Comparison of ENCODE assay signal across 8 cellular contexts in genomic region chr3:150411106-150411460, GRCh38. TPM values are rescaled to one million over a fixed set of nuclear protein-coding genes. Genes with fewer than 3 reads are reported as not detected.
DNase-seq lines count a peak whose midpoint lies in the region; ATAC-seq, FAIRE-seq and TF ChIP-seq lines count a peak whose summit lies in the region.

No MANE protein-coding gene starts in this region.

- POLR2A ChIA-PET in PC-3 (lab: Charles Lee; ENCODE audit: unreplicated experiment) = interaction anchor here (0.7 kb wide), 1 partner anchor 169 kb away, joined by 4 read pairs; no protein-coding TSS in a partner anchor

- no peak for TF ChIP-seq POLR2A in prostate gland (IDR thresholded peaks at IDR 0.05)
- TF ChIP-seq POLR2A in GM12891 (IDR thresholded peaks at IDR 0.05; ENCODE audit: low read depth, low read length) = no peak

- H3K9ac ChIP-seq in PC-3 (ENCODE audit: low read length) = peak overlapping the region; percentile 92

- H3K27me3 ChIP-seq in PC-3 (ENCODE audit: low read length) = no peaks in the 10 kb centered on the region
- H3K27me3 ChIP-seq in esophagus (ENCODE audit: control insufficient read depth in 1 of 2, insufficient read depth in 2 of 2, low read length in 2 of 2) = no peaks in the 10 kb centered on the region
- H3K27me3 ChIP-seq in prostate gland (replicated peaks; ENCODE audit: insufficient read depth) = no peaks in the 10 kb centered on the region

- peak overlapping the region; percentile 79 for H3K4me3 ChIP-seq in GM12864 (ENCODE audit: low read depth, low read length)
- peak overlapping the region; percentile 87 for H3K4me3 ChIP-seq in PC-3 (ENCODE audit: low read length)
- peak overlapping the region; percentile 83 to 100 for H3K4me3 ChIP-seq in esophagus (ENCODE audit: low read depth in 1 of 2, low read length in 2 of 2)
- H3K4me3 ChIP-seq in prostate gland = peak overlapping the region; percentile 58 to 74

- H3K36me3 ChIP-seq in PC-3 (ENCODE audit: low read depth, low read length) (peaks cover 26% of the 10 kb centered on the region), esophagus (ENCODE audit: control insufficient read depth in 2 of 2, insufficient read depth in 2 of 2, low read length in 1 of 2) (peaks cover 0 to 6% of the 10 kb centered on the region in 2 donors), prostate gland (no peaks in the 10 kb centered on the region)

- FAIRE-seq in GM12891 (lab: Jason Lieb, UNC) = no peak

- peaks cover 67% of the 10 kb centered on the region for H4K20me1 ChIP-seq in PC-3 (ENCODE audit: low read length)

- CTCF ChIA-PET in PC-3 (lab: Charles Lee) = interaction anchor here (0.8 to 1.4 kb wide), 2 partner anchors 83 to 85 kb away, joined by 3 to 4 read pairs; no protein-coding TSS in a partner anchor

- H3K79me2 ChIP-seq in PC-3 (ENCODE audit: low read length) = peaks cover 84% of the 10 kb centered on the region

- H3F3A ChIP-seq in PC-3 (ENCODE audit: low read length, unreplicated experiment) = no peaks in the 10 kb centered on the region

- TF ChIP-seq CTCF in GM12864 (IDR thresholded peaks at IDR 0.05; ENCODE audit: low read depth, low read length, missing control alignments) (no peak), PC-3 (conservative IDR thresholded peaks at IDR 0.05; ENCODE audit: low read depth, low read length) (no peak), prostate gland (IDR thresholded peaks at IDR 0.05) (no peak)

- peaks cover 3% of the 10 kb centered on the region; the same call in 1 of the 2 replicates for H3K9me2 ChIP-seq in PC-3 (replicated peaks; ENCODE audit: low read length)

- DNase-seq in GM12864 (ENCODE audit: low read depth) = no peak
- DNase-seq in PC-3 = no peak
- no peak for DNase-seq in prostate gland (ENCODE audit: low spot score)
- no peak for DNase-seq in GM12891 (ENCODE audit: insufficient read length, low spot score)
- DNase-seq in dedifferentiated amniotic fluid mesenchymal stem cell (ENCODE audit: extremely low spot score) = no peak

- intact Hi-C loops in PC-3 (cut with micrococcal nuclease) = loop anchor here (5.0 kb wide), 2 partner anchors 109 to 136 kb away; partner anchors contain the start of genes EIF2A and SERP1
- intact Hi-C loops in prostate gland (cut with DNase I) = loop anchor here (2.0 kb wide), 3 partner anchors 40 to 134 kb away; no protein-coding TSS in a partner anchor

- H2AFZ ChIP-seq in PC-3 (ENCODE audit: low read length) = no peak overlapping the region

- H3K27ac ChIP-seq in PC-3 (ENCODE audit: low read length) (no peak overlapping the region), esophagus (ENCODE audit: low read depth in 2 of 2, low read length in 1 of 2) (peak overlapping the region; percentile 48 to 99), prostate gland (peak overlapping the region; percentile 99 to 100)

- H3K4me1 ChIP-seq in PC-3 (ENCODE audit: insufficient read depth, low read length) = peaks cover 31% of the 10 kb centered on the region
- H3K4me1 ChIP-seq in esophagus (ENCODE audit: control insufficient read depth in 2 of 2, insufficient read depth in 2 of 2, low read length in 1 of 2) = peaks cover 3% of the 10 kb centered on the region in 2 donors
- H3K4me1 ChIP-seq in prostate gland (replicated peaks) = no peaks in the 10 kb centered on the region

- ATAC-seq in PC-3 (no peak), HG02970 (IDR thresholded peaks at IDR 0.05; ENCODE audit: low FRiP score, unreplicated experiment) (no peak), HG03196 (IDR thresholded peaks at IDR 0.05; ENCODE audit: unreplicated experiment) (no peak)

- peak overlapping the region; percentile 92 for H3K4me2 ChIP-seq in PC-3 (ENCODE audit: low read length)

- H3K9me3 ChIP-seq in PC-3 (ENCODE audit: low read length) (no peaks in the 10 kb centered on the region), esophagus (ENCODE audit: control insufficient read depth in 2 of 2, insufficient read depth in 1 of 2, low read depth in 1 of 2, low read length in 1 of 2) (peaks cover 0 to 3% of the 10 kb centered on the region in 2 donors), prostate gland (no peaks in the 10 kb centered on the region)

- BruUV-seq in PC-3 (replicated peaks; lab: Mats Ljungman, UMichigan) = no TSS peak

- 2 to 3% methylated on average over 5 of the region's 5 CpGs for WGBS in esophagus, 2 donors
- 4% methylated on average over 5 of the region's 5 CpGs for WGBS in prostate gland

TF ChIP-seq in GM12891, 5 proteins besides CTCF, POLR2A, EP300 and RAD21:
- TF ChIP-seq PAX5 (IDR thresholded peaks at IDR 0.05; ENCODE audit: insufficient read depth, low read length, severe bottlenecking) (no peak), TAF1 (IDR thresholded peaks at IDR 0.05; ENCODE audit: low read depth, low read length) (no peak), POU2F2 (IDR thresholded peaks at IDR 0.05; ENCODE audit: low read depth, low read length) (no peak), POLR2AphosphoS5 (IDR thresholded peaks at IDR 0.05; ENCODE audit: low read depth, low read length) (no peak), SPI1 (IDR thresholded peaks at IDR 0.05; ENCODE audit: low read depth, low read length) (no peak)

RNA-seq across cellular contexts. Expression of gene TSC22D2, which starts 3.0 kb away (rescaled TPM):
- total RNA-seq in PC-3 (2014; rRNA removed) = 9.6 and 15.7 TPM in 2 replicates
- polyA plus RNA-seq in esophagus = 10 to 100 TPM; 10.3 to 27.5 TPM
- 10 to 100 TPM in 1 of 2 donors, 1 to 10 TPM in 1; 9.6 to 29.2 TPM for total RNA-seq in prostate gland
- polyA plus RNA-seq in GM12891 (2012; ENCODE audit: low read depth, missing spikeins) = 5.0 TPM
